ENCODE assay signal across 8 cellular contexts in genomic region chr10:87503892-87504291, GRCh38. TPM values are rescaled to one million over a fixed set of nuclear protein-coding genes. Genes with fewer than 3 reads are reported as not detected.
DNase-seq lines count a peak whose midpoint lies in the region; ATAC-seq and TF ChIP-seq lines count a peak whose summit lies in the region.

No MANE protein-coding gene starts in this region.

- ATAC-seq in GM18511 (IDR thresholded peaks at IDR 0.05; ENCODE audit: unreplicated experiment) (no peak), HG03354 (IDR thresholded peaks at IDR 0.05; ENCODE audit: poor library complexity, severe bottlenecking, unreplicated experiment) (no peak)

- H3K9ac ChIP-seq in mammary epithelial cell (ENCODE audit: insufficient read depth, low read length), result peak overlapping the region; percentile 72
- H3K9ac ChIP-seq in muscle layer of colon (ENCODE audit: low read length), result peak overlapping the region; percentile 67

- peak overlapping the region; percentile 98 for H3K27ac Mint-ChIP-seq in HFFc6

- intact Hi-C loops in mammary epithelial cell (cut with micrococcal nuclease), result loop anchor here (2.0 kb wide), 1 partner anchor 289 kb away; no protein-coding TSS in a partner anchor

- peak; percentile 54 for DNase-seq in HFFc6
- peak; percentile 18 for DNase-seq in mammary epithelial cell
- no peak for DNase-seq in stimulated activated CD4-positive, alpha-beta T cell treated with anti-CD3 and anti-CD28 coated beads, Interleukin-4, amount 100 ng/mL, for 24 hours
- no peak for DNase-seq in NCI-H2171 treated with DMSO at 0.1 percent for 48 hours (lab: John Stamatoyannopoulos, UW)

- H4K20me1 ChIP-seq in mammary epithelial cell (ENCODE audit: insufficient read depth, low read length), result no peaks in the 10 kb centered on the region

- peaks cover 50% of the 10 kb centered on the region for H3K4me1 Mint-ChIP-seq in HFFc6 (ENCODE audit: low read depth)

- no TSS peak for BruUV-seq in mammary epithelial cell (replicated peaks; lab: Mats Ljungman, UMichigan)

- CTCF ChIA-PET in mammary epithelial cell (lab: Charles Lee; ENCODE audit: low non-redundant PET), result no interaction called here

- H3K27me3 ChIP-seq in ACC112 (ENCODE audit: insufficient read depth, low read length), result no peaks in the 10 kb centered on the region
- H3K27me3 ChIP-seq in mammary epithelial cell (ENCODE audit: insufficient read depth, low read length), result no peaks in the 10 kb centered on the region
- H3K27me3 ChIP-seq in muscle layer of colon (ENCODE audit: control insufficient read depth in 1 of 2, insufficient read depth in 2 of 2, low read length in 2 of 2), result no peaks in the 10 kb centered on the region

- in situ Hi-C loops in mammary epithelial cell (cut with MboI; ENCODE audit: low sequenced_read_pairs in 2 of 2), result no loop called here

- no peaks in the 10 kb centered on the region for H3K9me3 ChIP-seq in mammary epithelial cell (replicated peaks; ENCODE audit: insufficient read depth, low read length)
- H3K9me3 ChIP-seq in muscle layer of colon (ENCODE audit: low read length), result no peaks in the 10 kb centered on the region

- TF ChIP-seq CTCF in HFFc6 (IDR thresholded peaks at IDR 0.05), result no peak
- TF ChIP-seq CTCF in mammary epithelial cell (conservative IDR thresholded peaks at IDR 0.05 in 1 of 2, IDR thresholded peaks at IDR 0.05 in 1 of 2; ENCODE audit: extremely low read depth in 1 of 2, insufficient read depth in 1 of 2, low read depth in 1 of 2, low read length in 2 of 2), result no peak

- dilution Hi-C loops in mammary epithelial cell (cut with HindIII; ENCODE audit: low sequenced_read_pairs), result no loop called here

- H3K4me3 ChIP-seq in ACC112 (ENCODE audit: low read depth, low read length) (peak overlapping the region; percentile 93), mammary epithelial cell (replicated peaks in 1 of 3; ENCODE audit: insufficient read depth in 1 of 3, low read depth in 2 of 3, low read length in 3 of 3) (peak overlapping the region; percentile 68 to 98 (median 71)), muscle layer of colon (ENCODE audit: low read depth in 1 of 2, low read length in 2 of 2) (peak overlapping the region; percentile 77 to 87)

- H3K27ac ChIP-seq in ACC112 (ENCODE audit: low read depth, low read length), result peak overlapping the region; percentile 78
- H3K27ac ChIP-seq in mammary epithelial cell (ENCODE audit: insufficient read depth, low read depth, low read length), result peak overlapping the region; percentile 74
- peak overlapping the region; percentile 77 for H3K27ac ChIP-seq in muscle layer of colon (ENCODE audit: low read depth, low read length)

- peaks cover 17% of the 10 kb centered on the region for H3K36me3 Mint-ChIP-seq in HFFc6 (ENCODE audit: low read depth)

- no peaks in the 10 kb centered on the region for H3K9me3 Mint-ChIP-seq in HFFc6

- H2AFZ ChIP-seq in ACC112 (ENCODE audit: low read length, unreplicated experiment) (peak overlapping the region; percentile 41), mammary epithelial cell (ENCODE audit: low read depth, low read length) (peak overlapping the region; percentile 98)

- WGBS in mammary epithelial cell (ENCODE audit: low coverage, missing lambda C conversion rate), result 94% methylated on average over 6 of the region's 6 CpGs

- H3K4me1 ChIP-seq in ACC112 (ENCODE audit: control insufficient read depth, insufficient read depth, low read length, unreplicated experiment), result peaks cover 23% of the 10 kb centered on the region
- H3K4me1 ChIP-seq in mammary epithelial cell (ENCODE audit: insufficient read depth, low read length), result peaks cover 18% of the 10 kb centered on the region
- H3K4me1 ChIP-seq in muscle layer of colon (ENCODE audit: insufficient read depth, low read length), result peaks cover 22% of the 10 kb centered on the region

- H3K79me2 ChIP-seq in ACC112 (ENCODE audit: control insufficient read depth, insufficient read depth, low read length, unreplicated experiment), result peaks cover 32% of the 10 kb centered on the region
- H3K79me2 ChIP-seq in mammary epithelial cell (ENCODE audit: insufficient read depth, low read length), result peaks cover 31% of the 10 kb centered on the region

- H3K4me3 Mint-ChIP-seq in HFFc6, result peak overlapping the region; percentile 92

- no peaks in the 10 kb centered on the region; the same call in 1 of the 2 replicates for H3K27me3 Mint-ChIP-seq in HFFc6 (ENCODE audit: insufficient read depth)

- H3K4me2 ChIP-seq in mammary epithelial cell (ENCODE audit: insufficient read depth, low read depth, low read length), result peak overlapping the region; percentile 76

- H3K36me3 ChIP-seq in ACC112 (ENCODE audit: insufficient read depth, low read length), result peaks cover 7% of the 10 kb centered on the region
- H3K36me3 ChIP-seq in mammary epithelial cell (ENCODE audit: insufficient read depth, low read length), result no peaks in the 10 kb centered on the region
- H3K36me3 ChIP-seq in muscle layer of colon (ENCODE audit: insufficient read depth, low read length), result no peaks in the 10 kb centered on the region

RNA-seq across cellular contexts. Expression of gene MINPP1, which starts 0.8 kb away (rescaled TPM):
- 10 to 100 TPM; 32.5 to 41.4 (median 37.0) TPM for total RNA-seq in HFFc6 (2021; fragmentation: NEBNext Ultra II Directional; extraction: Animal tissue kit (Norgen Biotek cat#: 25700))
- total RNA-seq in mammary epithelial cell, result 10 to 100 TPM; 17.9 to 32.8 TPM
- 9.6 TPM for polyA plus RNA-seq in mammary epithelial cell
- polyA minus RNA-seq in mammary epithelial cell, result 2.3 TPM

Comparison
In these comparisons a context has a peak if more than half of its experiments do, and no peak if none do; other contexts are left out.
1. DNase-seq: peak in HFFc6 (single experiment) and mammary epithelial cell (single experiment); none in stimulated activated CD4-positive, alpha-beta T cell treated with anti-CD3 and anti-CD28 coated beads, Interleukin-4, amount 100 ng/mL, for 24 hours (single experiment) and NCI-H2171 treated with DMSO at 0.1 percent for 48 hours (single experiment).
2. Peak in every context shown above with its lines, with median percentiles within 50 percentile points of each other: H3K27ac ChIP-seq and H3K4me3 ChIP-seq.